In genomic region chr9:3299872-3300271, GRCh38 we compare ENCODE assay signal across 10 cellular contexts.
A peak's percentile ranks its signal among the peaks of the same experiment; 100 is the strongest.
DNase-seq lines count a peak whose midpoint lies in the region; ATAC-seq and TF ChIP-seq lines count a peak whose summit lies in the region.
"Had no signal": no experiment of that assay in that cellular context is flagged by ENCODE, and none has a peak within 500 bp of the region (broad histone marks: within the 10 kb centered on the region; RNA-seq: fewer than 3 reads in every experiment).

No MANE protein-coding gene starts in this region.

- DNase-seq in RPMI8226 = peak; percentile 60
- no peak for DNase-seq in type B pancreatic cell (ENCODE audit: extremely low spot score, unreplicated experiment)
- DNase-seq in prostate gland (ENCODE audit: low spot score) = no peak
- DNase-seq in NCI-H128 (lab: John Stamatoyannopoulos, UW; ENCODE audit: unreplicated experiment) = no peak
- DNase-seq in NCI-H2171 treated with DMSO at 0.1 percent for 48 hours (lab: John Stamatoyannopoulos, UW) = no peak
- DNase-seq: NCI-H526 had no signal

- no peaks in the 10 kb centered on the region for H3K27me3 ChIP-seq in prostate gland (replicated peaks; ENCODE audit: insufficient read depth)

- H3K27ac ChIP-seq in prostate gland = no peak overlapping the region

- no peaks in the 10 kb centered on the region for H3K9me3 Mint-ChIP-seq in type B pancreatic cell

- H3K36me3 Mint-ChIP-seq in type B pancreatic cell = no peaks in the 10 kb centered on the region

- intact Hi-C loops in prostate gland (cut with DNase I) = no loop called here

- no peaks in the 10 kb centered on the region for H3K27me3 Mint-ChIP-seq in type B pancreatic cell

- no peaks in the 10 kb centered on the region for H3K4me1 ChIP-seq in prostate gland (replicated peaks)

- TF ChIP-seq CTCF in type B pancreatic cell (conservative IDR thresholded peaks at IDR 0.05) = no peak
- no peak for TF ChIP-seq CTCF in prostate gland (IDR thresholded peaks at IDR 0.05)

- no peak overlapping the region for H3K4me3 ChIP-seq in prostate gland

- no peaks in the 10 kb centered on the region for H3K4me1 Mint-ChIP-seq in type B pancreatic cell (ENCODE audit: unreplicated experiment)

- WGBS in prostate gland = 73% methylated on average over 2 of the region's 2 CpGs

- H3K27ac Mint-ChIP-seq in type B pancreatic cell = no peak overlapping the region

- H3K36me3 ChIP-seq in prostate gland = no peaks in the 10 kb centered on the region

- H3K4me3 Mint-ChIP-seq in type B pancreatic cell = no peak overlapping the region

- no peak for TF ChIP-seq POLR2A in GM18505 (IDR thresholded peaks at IDR 0.05; ENCODE audit: borderline replicate concordance, extremely low read depth, insufficient read depth, insufficient read length)
- no peak for TF ChIP-seq POLR2A in prostate gland (IDR thresholded peaks at IDR 0.05)

- peak; percentile 95 for ATAC-seq in GM18505 (IDR thresholded peaks at IDR 0.05; ENCODE audit: unreplicated experiment)
- peak; percentile 96 for ATAC-seq in GM21390 (IDR thresholded peaks at IDR 0.05; ENCODE audit: unreplicated experiment)
- peak; percentile 94 for ATAC-seq in HG03103 (IDR thresholded peaks at IDR 0.05; ENCODE audit: low read depth, unreplicated experiment)
- ATAC-seq: esophagus mucosa had no signal

- no peaks in the 10 kb centered on the region for H3K9me3 ChIP-seq in prostate gland
